26 cellular contexts compared by ENCODE assay signal in the genomic region with DNA sequence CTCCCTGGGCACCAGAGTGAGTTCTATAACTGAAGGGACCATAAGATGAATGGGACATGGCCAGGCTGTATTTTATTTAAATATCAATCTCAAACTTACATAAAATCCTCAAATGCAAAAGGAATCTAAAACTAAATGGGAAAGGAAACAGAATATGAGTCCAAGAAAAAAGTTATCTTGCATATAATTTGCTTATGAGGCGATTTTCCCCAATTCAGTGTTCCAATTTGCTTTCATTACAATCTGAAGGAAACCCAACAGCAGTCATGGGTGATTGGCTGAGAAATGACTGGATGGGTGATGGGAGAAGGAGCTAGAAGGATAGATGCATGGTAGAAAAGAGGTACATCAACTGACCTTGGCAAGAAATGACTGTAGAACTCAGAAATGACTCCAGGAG.
A peak's percentile ranks its signal among the peaks of the same experiment; 100 is the strongest.
DNase-seq lines count a peak whose midpoint lies in the region; ATAC-seq, FAIRE-seq and TF ChIP-seq lines count a peak whose summit lies in the region.
"Had no signal": no experiment of that assay in that cellular context is flagged by ENCODE, and none has a peak within 500 bp of the region (broad histone marks: within the 10 kb centered on the region; RNA-seq: fewer than 3 reads in every experiment).

No MANE protein-coding gene starts in this region.

- POLR2A ChIA-PET in IMR-90 (lab: Charles Lee; ENCODE audit: unreplicated experiment) (no interaction called here), H1 (lab: Charles Lee; ENCODE audit: partially characterized antibody) (no interaction called here), HEK293T (lab: Yijun Ruan, JAX) (no interaction called here)

- CTCF ChIA-PET in IMR-90 (lab: Yijun Ruan, JAX) (no interaction called here), H1 (lab: Charles Lee; ENCODE audit: partially characterized antibody) (no interaction called here), HEK293T (lab: Yijun Ruan, JAX) (no interaction called here)

- peaks cover 7% of the 10 kb centered on the region for H3K4me1 Mint-ChIP-seq in osteocyte (ENCODE audit: unreplicated experiment)
- H3K4me1 Mint-ChIP-seq: CD14-positive monocyte; CD4-positive, alpha-beta memory T cell; CD4-positive, CD25-positive, alpha-beta regulatory T cell; CD8-positive, alpha-beta memory T cell had no signal

- FAIRE-seq in H1 (lab: Jason Lieb, UNC) = no peak
- FAIRE-seq: A204.1, GM12878, GM12892, GM18507 had no signal

- TF ChIP-seq RAD21 in IMR-90 (IDR thresholded peaks at IDR 0.05; ENCODE audit: low read length) (no peak), H1 (IDR thresholded peaks at IDR 0.05 in 1 of 2, conservative IDR thresholded peaks at IDR 0.05 in 1 of 2; ENCODE audit: low read depth in 2 of 2, low read length in 2 of 2) (no peak)

- H3K23me2 ChIP-seq in H1 (ENCODE audit: low read depth, low read length) = no peaks in the 10 kb centered on the region

- TF ChIP-seq CTCF in IMR-90 (conservative IDR thresholded peaks at IDR 0.05; ENCODE audit: low read depth, low read length) = no peak
- TF ChIP-seq CTCF in OCI-LY3 (IDR thresholded peaks at IDR 0.05; ENCODE audit: low read depth, low read length) = no peak
- TF ChIP-seq CTCF in H1 (IDR thresholded peaks at IDR 0.05; ENCODE audit: control extremely low read depth in 1 of 3, insufficient read depth in 1 of 3, low read depth in 1 of 3, low read length in 3 of 3) = no peak
- no peak for TF ChIP-seq CTCF in osteocyte (IDR thresholded peaks at IDR 0.05)

- H2AK5ac ChIP-seq in IMR-90 (ENCODE audit: low read depth, low read length) (no peak overlapping the region), H1 (ENCODE audit: low read depth, low read length) (no peak overlapping the region)

- no peak overlapping the region for H2BK120ac ChIP-seq in IMR-90 (ENCODE audit: low read depth, low read length)
- H2BK120ac ChIP-seq in H1 (replicated peaks; ENCODE audit: low read depth, low read length) = no peak overlapping the region

- H3K4ac ChIP-seq in IMR-90 (ENCODE audit: low read depth, low read length) = no peak overlapping the region
- H3K4ac ChIP-seq in H1 (replicated peaks; ENCODE audit: insufficient read length, low read depth, low read length) = no peak overlapping the region

- H3K27ac ChIP-seq in IMR-90 (ENCODE audit: insufficient read depth, low read length) (no peak overlapping the region), OCI-LY3 (ENCODE audit: low read length) (no peak overlapping the region), H1 (ENCODE audit: low read depth, low read length) (no peak overlapping the region)
- H3K27ac ChIP-seq: BLaER1 had no signal

- H3K27me3 ChIP-seq in IMR-90 (ENCODE audit: control insufficient read depth, insufficient read depth, low read length) = no peaks in the 10 kb centered on the region
- H3K27me3 ChIP-seq in OCI-LY3 (ENCODE audit: low read depth, low read length) = no peaks in the 10 kb centered on the region
- no peaks in the 10 kb centered on the region for H3K27me3 ChIP-seq in H1 (replicated peaks in 1 of 4; ENCODE audit: control insufficient read depth in 3 of 4, extremely low read depth in 1 of 4, insufficient read depth in 3 of 4, low read length in 3 of 4)
- H3K27me3 ChIP-seq: BE2C, BLaER1 had no signal

- no peaks in the 10 kb centered on the region for H3K79me2 ChIP-seq in OCI-LY3 (ENCODE audit: low read length)
- H3K79me2 ChIP-seq in H1 (ENCODE audit: control insufficient read depth in 1 of 2, insufficient read depth in 2 of 2, low read length in 2 of 2) = no peaks in the 10 kb centered on the region

- no peak overlapping the region for H3K27ac Mint-ChIP-seq in osteocyte (ENCODE audit: unreplicated experiment)
- H3K27ac Mint-ChIP-seq: CD14-positive monocyte; CD4-positive, alpha-beta memory T cell; CD4-positive, CD25-positive, alpha-beta regulatory T cell; CD8-positive, alpha-beta memory T cell had no signal

- intact Hi-C loops in IMR-90 (cut with micrococcal nuclease) = no loop called here

- H3K4me3 ChIP-seq in IMR-90 (ENCODE audit: insufficient read depth, low read depth, low read length) (no peak overlapping the region), OCI-LY3 (ENCODE audit: low read length) (no peak overlapping the region), H1 (ENCODE audit: extremely low read depth in 1 of 4, insufficient read depth in 2 of 4, low read depth in 3 of 4, low read length in 4 of 4) (no peak overlapping the region)
- H3K4me3 ChIP-seq: BLaER1, GM12878 had no signal

- H3K36me3 ChIP-seq in IMR-90 (ENCODE audit: control insufficient read depth, insufficient read depth, low read length) = no peaks in the 10 kb centered on the region
- H3K36me3 ChIP-seq in OCI-LY3 (replicated peaks; ENCODE audit: low read depth, low read length) = no peaks in the 10 kb centered on the region
- no peaks in the 10 kb centered on the region for H3K36me3 ChIP-seq in H1 (ENCODE audit: control insufficient read depth in 2 of 4, insufficient read depth in 4 of 4, low read length in 3 of 4)
- H3K36me3 ChIP-seq: BE2C, BLaER1 had no signal

- no peaks in the 10 kb centered on the region for H3K27me3 Mint-ChIP-seq in osteocyte (ENCODE audit: unreplicated experiment)
- H3K27me3 Mint-ChIP-seq: CD4-positive, alpha-beta memory T cell; CD4-positive, CD25-positive, alpha-beta regulatory T cell had no signal

- H4K20me1 ChIP-seq in IMR-90 (ENCODE audit: insufficient read depth, low read length) (no peaks in the 10 kb centered on the region), OCI-LY3 (ENCODE audit: insufficient read depth, low read length) (no peaks in the 10 kb centered on the region), H1 (replicated peaks in 1 of 2; ENCODE audit: control insufficient read depth in 1 of 2, insufficient read depth in 2 of 2, low read length in 2 of 2) (no peaks in the 10 kb centered on the region)
- H4K20me1 ChIP-seq: BLaER1 had no signal

- H2AFZ ChIP-seq in IMR-90 (replicated peaks; ENCODE audit: low read length, poor library complexity) = no peak overlapping the region
- H2AFZ ChIP-seq in OCI-LY3 (ENCODE audit: low read depth, low read length) = peak overlapping the region; percentile 11; the same call in 1 of the 2 replicates
- H2AFZ ChIP-seq in H1 (ENCODE audit: low read length) = no peak overlapping the region

- dilution Hi-C loops in IMR-90 (cut with HindIII; ENCODE audit: low sequenced_read_pairs, unreplicated experiment) = no loop called here

- no peaks in the 10 kb centered on the region for H3K4me1 ChIP-seq in IMR-90 (ENCODE audit: control insufficient read depth, insufficient read depth, low read length)
- peaks cover 8% of the 10 kb centered on the region; the same call in 1 of the 2 replicates for H3K4me1 ChIP-seq in OCI-LY3 (ENCODE audit: low read length)
- H3K4me1 ChIP-seq in H1 (replicated peaks in 1 of 4; ENCODE audit: control insufficient read depth in 3 of 4, insufficient read depth in 4 of 4, low read length in 3 of 4) = no peaks in the 10 kb centered on the region; a peak in 1 of 7 replicates
- H3K4me1 ChIP-seq: BE2C, BLaER1 had no signal

- TF ChIP-seq EP300 in H1 (IDR thresholded peaks at IDR 0.05; ENCODE audit: borderline replicate concordance in 1 of 2, low read depth in 2 of 2, low read length in 2 of 2) = no peak

- H3K18ac ChIP-seq in IMR-90 (ENCODE audit: low read depth, low read length) (no peak overlapping the region), H1 (ENCODE audit: extremely low read depth, low read length) (no peak overlapping the region)

- no peak overlapping the region for H2BK12ac ChIP-seq in H1 (ENCODE audit: low read depth, low read length)

- no peaks in the 10 kb centered on the region for H3K9me1 ChIP-seq in IMR-90 (ENCODE audit: insufficient read depth, low read length)

- H4K5ac ChIP-seq in IMR-90 (ENCODE audit: low read depth, low read length) (no peak overlapping the region), H1 (ENCODE audit: insufficient read length, low read depth, low read length) (no peak overlapping the region)

- H3K4me2 ChIP-seq in IMR-90 (ENCODE audit: low read depth, low read length) = no peak overlapping the region
- H3K4me2 ChIP-seq in OCI-LY3 (ENCODE audit: low read length) = no peak overlapping the region
- no peak overlapping the region for H3K4me2 ChIP-seq in H1 (ENCODE audit: insufficient read depth in 1 of 2, low read depth in 2 of 2, low read length in 2 of 2)
- H3K4me2 ChIP-seq: BLaER1 had no signal

- H3K23ac ChIP-seq in IMR-90 (ENCODE audit: low read depth, low read length) (no peak overlapping the region), H1 (ENCODE audit: insufficient read length) (no peak overlapping the region)

- no peak overlapping the region for H4K91ac ChIP-seq in IMR-90 (ENCODE audit: insufficient read depth, low read depth, low read length)
- H4K91ac ChIP-seq in H1 (replicated peaks; ENCODE audit: insufficient read length, low read length) = no peak overlapping the region

- H4K8ac ChIP-seq in IMR-90 (ENCODE audit: low read depth in 2 of 2, low read length in 2 of 2) (no peak overlapping the region), H1 (ENCODE audit: extremely low read depth, insufficient read depth, low read length) (no peak overlapping the region)

- H2BK15ac ChIP-seq in IMR-90 (ENCODE audit: low read depth, low read length) (no peak overlapping the region), H1 (ENCODE audit: low read length) (no peak overlapping the region)

- no peak overlapping the region for H2BK5ac ChIP-seq in IMR-90 (ENCODE audit: low read depth, low read length, poor library complexity, severe bottlenecking)
- H2BK5ac ChIP-seq in H1 (ENCODE audit: low read depth, low read length) = no peak overlapping the region

- no TSS peak for BruUV-seq in IMR-90 (replicated peaks; lab: Mats Ljungman, UMichigan)

- DNase-seq in IMR-90 (no peak), H1 (ENCODE audit: low read depth in 1 of 2, low spot score in 2 of 2) (no peak), HEK293T (ENCODE audit: extremely low spot score) (no peak), osteocyte (ENCODE audit: extremely low spot score, unreplicated experiment) (no peak)
- DNase-seq: 8988T; ACHN; BE2C; C1 segment of cervical spinal cord; CD4-positive, alpha-beta memory T cell; CD4-positive, CD25-positive, alpha-beta regulatory T cell; CD8-positive, alpha-beta memory T cell; COR-L47; DMS 273 treated with DMSO at 0.1 percent for 48 hours; DMS153; DMS53; DMS79; DND-41; EL; GDM1 had no signal

- H2BK20ac ChIP-seq in IMR-90 (ENCODE audit: low read depth, low read length) = no peak overlapping the region
- H2BK20ac ChIP-seq in H1 (ENCODE audit: low read length) = no peak overlapping the region

- TF ChIP-seq POLR2A in IMR-90 (IDR thresholded peaks at IDR 0.05; ENCODE audit: low read depth, low read length) (no peak), H1 (IDR thresholded peaks at IDR 0.05; ENCODE audit: control extremely low read depth in 1 of 2, low read depth in 2 of 2, low read length in 2 of 2) (no peak)

- H2AK9ac ChIP-seq in IMR-90 (replicated peaks; ENCODE audit: low read depth, low read length, poor library complexity) = no peak overlapping the region

- peaks cover 4% of the 10 kb centered on the region for H3K9me3 Mint-ChIP-seq in osteocyte (ENCODE audit: unreplicated experiment)

- H3K79me1 ChIP-seq in IMR-90 (ENCODE audit: low read depth in 1 of 2, low read length in 2 of 2) = no peaks in the 10 kb centered on the region
- H3K79me1 ChIP-seq in H1 (ENCODE audit: low read depth, low read length) = no peaks in the 10 kb centered on the region

- no CpG with 5 or more reads among the region's 1 CpG for WGBS in IMR-90 (ENCODE audit: extremely low coverage in 2 of 2, insufficient read length in 1 of 2), 2 experiments
- 100% methylated on average over 1 of the region's 1 CpG; no CpG with 5 or more reads in 1 of the 2 experiments for whole genome bisulfite sequencing in H1 (ENCODE audit: extremely low coverage in 1 of 2, insufficient coverage in 1 of 2, insufficient read length in 1 of 2, insufficient replicate concordance in 2 of 2, low coverage in 1 of 2, low lambda C conversion rate in 2 of 2, missing lambda C conversion rate in 1 of 2), 2 experiments

- no peaks in the 10 kb centered on the region for H3K36me3 Mint-ChIP-seq in osteocyte (ENCODE audit: unreplicated experiment)
- H3K36me3 Mint-ChIP-seq: CD14-positive monocyte; CD4-positive, alpha-beta memory T cell; CD4-positive, CD25-positive, alpha-beta regulatory T cell; CD8-positive, alpha-beta memory T cell had no signal

- H3K9me3 ChIP-seq in IMR-90 (ENCODE audit: control insufficient read depth, insufficient read depth, low read length) (no peaks in the 10 kb centered on the region), OCI-LY3 (ENCODE audit: insufficient read depth, low read length) (no peaks in the 10 kb centered on the region), H1 (ENCODE audit: insufficient read depth in 2 of 2, low read depth in 1 of 2, low read length in 1 of 2) (no peaks in the 10 kb centered on the region)
- H3K9me3 ChIP-seq: BE2C, BLaER1 had no signal

- H3K14ac ChIP-seq in IMR-90 (replicated peaks; ENCODE audit: low read depth, low read length) (no peak overlapping the region), H1 (ENCODE audit: insufficient read length) (no peak overlapping the region)

- no peak overlapping the region for H3K4me3 Mint-ChIP-seq in osteocyte (ENCODE audit: unreplicated experiment)
- H3K4me3 Mint-ChIP-seq: CD14-positive monocyte; CD4-positive, alpha-beta memory T cell; CD4-positive, CD25-positive, alpha-beta regulatory T cell; CD8-positive, alpha-beta memory T cell had no signal

- no peak overlapping the region for H3K56ac ChIP-seq in IMR-90 (ENCODE audit: extremely low read depth, insufficient read depth, low read length)
- H3K56ac ChIP-seq in H1 (replicated peaks; ENCODE audit: insufficient read length, low read depth, low read length) = no peak overlapping the region

- H3K9ac ChIP-seq in IMR-90 (ENCODE audit: low read depth, low read length) = no peak overlapping the region
- H3K9ac ChIP-seq in OCI-LY3 (ENCODE audit: low read length) = no peak overlapping the region
- H3K9ac ChIP-seq in H1 (replicated peaks in 1 of 4; ENCODE audit: extremely low read depth in 1 of 4, low read depth in 3 of 4, low read length in 3 of 4) = no peak overlapping the region
- H3K9ac ChIP-seq: BLaER1 had no signal

- in situ Hi-C loops in IMR-90 (cut with MboI; ENCODE audit: low sequenced_read_pairs) = no loop called here

- ATAC-seq in IMR-90 (ENCODE audit: low read depth) = no peak
- ATAC-seq: GM12878 had no signal
